ENCODE assay signal across 13 cellular contexts in genomic region chr2:160425394-160425793, GRCh38.
DNase-seq lines count a peak whose midpoint lies in the region; ATAC-seq and TF ChIP-seq lines count a peak whose summit lies in the region.
"Had no signal": no experiment of that assay in that cellular context is flagged by ENCODE, and none has a peak within 500 bp of the region (broad histone marks: within the 10 kb centered on the region; RNA-seq: fewer than 3 reads in every experiment).

No MANE protein-coding gene starts in this region.

- H3K27me3 ChIP-seq in left lung (no peaks in the 10 kb centered on the region), stomach (no peaks in the 10 kb centered on the region), gastrocnemius medialis (no peaks in the 10 kb centered on the region), body of pancreas (no peaks in the 10 kb centered on the region)
- H3K27me3 ChIP-seq: adrenal gland had no signal

- no peaks in the 10 kb centered on the region for H3K27me3 Mint-ChIP-seq in activated CD8-positive, alpha-beta T cell treated with anti-CD3 and anti-CD28 coated beads for 36 hours
- H3K27me3 Mint-ChIP-seq in activated CD8-positive, alpha-beta T cell treated with anti-CD3 and anti-CD28 coated beads, Interleukin-2, amount 10 ng/mL, durations not matched to agents 7 days and 5 days (ENCODE audit: low read depth) = no peaks in the 10 kb centered on the region
- H3K27me3 Mint-ChIP-seq in activated T-helper 17 cell treated with anti-CD3 and anti-CD28 coated beads, Interleukin-2, amount 50 U/mL, for 72 hours = no peaks in the 10 kb centered on the region

- no peak for TF ChIP-seq CTCF in activated CD8-positive, alpha-beta T cell treated with anti-CD3 and anti-CD28 coated beads for 36 hours (IDR thresholded peaks at IDR 0.05)
- TF ChIP-seq CTCF in left lung (IDR thresholded peaks at IDR 0.05) (no peak), stomach (IDR thresholded peaks at IDR 0.05) (no peak), gastrocnemius medialis (IDR thresholded peaks at IDR 0.05 in 4 of 5, conservative IDR thresholded peaks at IDR 0.05 in 1 of 5) (no peak), body of pancreas (IDR thresholded peaks at IDR 0.05) (no peak)

- peaks cover 16 to 54% of the 10 kb centered on the region in 2 donors for H3K4me1 ChIP-seq in left lung
- peaks cover 2 to 34% (median 19%) of the 10 kb centered on the region in 4 donors for H3K4me1 ChIP-seq in stomach
- peaks cover 36% of the 10 kb centered on the region in 2 donors for H3K4me1 ChIP-seq in gastrocnemius medialis
- no peaks in the 10 kb centered on the region for H3K4me1 ChIP-seq in body of pancreas

- no peak overlapping the region for H3K27ac Mint-ChIP-seq in activated CD8-positive, alpha-beta T cell treated with anti-CD3 and anti-CD28 coated beads for 36 hours
- no peak overlapping the region for H3K27ac Mint-ChIP-seq in activated CD8-positive, alpha-beta T cell treated with anti-CD3 and anti-CD28 coated beads, Interleukin-2, amount 10 ng/mL, durations not matched to agents 7 days and 5 days
- H3K27ac Mint-ChIP-seq in activated T-helper 17 cell treated with anti-CD3 and anti-CD28 coated beads, Interleukin-2, amount 50 U/mL, for 72 hours = peak overlapping the region; percentile 10

- intact Hi-C loops in activated CD8-positive, alpha-beta T cell treated with anti-CD3 and anti-CD28 coated beads for 36 hours (cut with micrococcal nuclease) = loop anchor here (5.0 kb wide), 1 partner anchor 67 kb away; the partner anchor contains the start of gene RBMS1
- intact Hi-C loops in left lung (cut with DNase I) (no loop called here), stomach (cut with DNase I; ENCODE audit: low total_unique reads) (no loop called here), gastrocnemius medialis (cut with DNase I; ENCODE audit: low total_unique reads) (loop anchor here (10.0 kb wide), 1 partner anchor 549 kb away; no protein-coding TSS in a partner anchor), body of pancreas (cut with DNase I) (no loop called here)

- no peak for TF ChIP-seq POLR2A in stomach (IDR thresholded peaks at IDR 0.05)
- TF ChIP-seq POLR2A in gastrocnemius medialis (IDR thresholded peaks at IDR 0.05) = no peak
- no peak for TF ChIP-seq POLR2A in body of pancreas (IDR thresholded peaks at IDR 0.05)

- WGBS in stomach, 5 donors = 52 to 78% (median 70%) methylated on average over 2 of the region's 2 CpGs
- 76 to 93% methylated on average over 2 of the region's 2 CpGs for WGBS in body of pancreas, 2 donors

- peaks cover 9% of the 10 kb centered on the region for H3K36me3 Mint-ChIP-seq in activated CD8-positive, alpha-beta T cell treated with anti-CD3 and anti-CD28 coated beads for 36 hours (ENCODE audit: low read depth)
- H3K36me3 Mint-ChIP-seq in activated CD8-positive, alpha-beta T cell treated with anti-CD3 and anti-CD28 coated beads, Interleukin-2, amount 10 ng/mL, durations not matched to agents 7 days and 5 days (ENCODE audit: low read depth) = peaks cover 52% of the 10 kb centered on the region
- peaks cover 25% of the 10 kb centered on the region for H3K36me3 Mint-ChIP-seq in activated T-helper 17 cell treated with anti-CD3 and anti-CD28 coated beads, Interleukin-2, amount 50 U/mL, for 72 hours (ENCODE audit: low read depth)

- no peak overlapping the region for H3K4me3 Mint-ChIP-seq in activated CD8-positive, alpha-beta T cell treated with anti-CD3 and anti-CD28 coated beads for 36 hours
- H3K4me3 Mint-ChIP-seq in activated CD8-positive, alpha-beta T cell treated with anti-CD3 and anti-CD28 coated beads, Interleukin-2, amount 10 ng/mL, durations not matched to agents 7 days and 5 days = no peak overlapping the region
- H3K4me3 Mint-ChIP-seq in activated T-helper 17 cell treated with anti-CD3 and anti-CD28 coated beads, Interleukin-2, amount 50 U/mL, for 72 hours = peak overlapping the region; percentile 41

- CTCF ChIA-PET in activated CD8-positive, alpha-beta T cell treated with anti-CD3 and anti-CD28 coated beads for 36 hours (lab: Charles Lee) = no interaction called here
- CTCF ChIA-PET in activated CD8-positive, alpha-beta T cell treated with anti-CD3 and anti-CD28 coated beads, Interleukin-2, amount 10 ng/mL, durations not matched to agents 7 days and 5 days (lab: Charles Lee) = no interaction called here

- H3K27ac ChIP-seq in left lung = peak overlapping the region; percentile 55 to 58
- peak overlapping the region in 3 of 5 donors; percentile 2 to 74 (median 41) for H3K27ac ChIP-seq in stomach
- no peak overlapping the region for H3K27ac ChIP-seq in gastrocnemius medialis
- no peak overlapping the region for H3K27ac ChIP-seq in body of pancreas

- DNase-seq in activated CD8-positive, alpha-beta T cell treated with anti-CD3 and anti-CD28 coated beads for 36 hours = no peak
- no peak for DNase-seq in activated CD8-positive, alpha-beta T cell treated with anti-CD3 and anti-CD28 coated beads, Interleukin-2, amount 10 ng/mL, durations not matched to agents 7 days and 5 days
- DNase-seq in left lung = no peak
- DNase-seq in stomach = no peak
- DNase-seq in stimulated activated CD4-positive, alpha-beta T cell treated with anti-CD3 and anti-CD28 coated beads, Interleukin-12 subunit alpha, Interleukin-12 subunit beta, amount 100 ng/mL, for 4 hours = no peak
- no peak for DNase-seq in gastrocnemius medialis
- no peak for DNase-seq in body of pancreas
- DNase-seq: adrenal gland, GOT3, left cardiac atrium, NCI-H146, retina had no signal

- H3K9me3 ChIP-seq in left lung = peaks cover 0 to 5% of the 10 kb centered on the region in 2 donors
- peaks cover 0 to 8% (median 4%) of the 10 kb centered on the region in 4 donors for H3K9me3 ChIP-seq in stomach
- H3K9me3 ChIP-seq in gastrocnemius medialis = peaks cover 0 to 4% (median 0%) of the 10 kb centered on the region in 3 donors
- peaks cover 0 to 5% (median 0%) of the 10 kb centered on the region in 3 donors for H3K9me3 ChIP-seq in body of pancreas
- H3K9me3 ChIP-seq: adrenal gland had no signal

- no peak for TF ChIP-seq EP300 in stomach (IDR thresholded peaks at IDR 0.05)

- peaks cover 66% of the 10 kb centered on the region for H3K4me1 Mint-ChIP-seq in activated CD8-positive, alpha-beta T cell treated with anti-CD3 and anti-CD28 coated beads for 36 hours (ENCODE audit: low read depth)
- peaks cover 74% of the 10 kb centered on the region for H3K4me1 Mint-ChIP-seq in activated CD8-positive, alpha-beta T cell treated with anti-CD3 and anti-CD28 coated beads, Interleukin-2, amount 10 ng/mL, durations not matched to agents 7 days and 5 days (ENCODE audit: low read depth)
- H3K4me1 Mint-ChIP-seq in activated T-helper 17 cell treated with anti-CD3 and anti-CD28 coated beads, Interleukin-2, amount 50 U/mL, for 72 hours = peaks cover 48% of the 10 kb centered on the region

- POLR2A ChIA-PET in activated CD8-positive, alpha-beta T cell treated with anti-CD3 and anti-CD28 coated beads for 36 hours (lab: Charles Lee) = interaction anchor here (1.0 kb wide), 1 partner anchor 155 kb away, joined by 4 read pairs; no protein-coding TSS in a partner anchor
- POLR2A ChIA-PET in activated CD8-positive, alpha-beta T cell treated with anti-CD3 and anti-CD28 coated beads, Interleukin-2, amount 10 ng/mL, durations not matched to agents 7 days and 5 days (lab: Charles Lee) = no interaction called here

- H3K4me3 ChIP-seq in left lung (no peak overlapping the region), stomach (no peak overlapping the region), gastrocnemius medialis (no peak overlapping the region), body of pancreas (no peak overlapping the region)
- H3K4me3 ChIP-seq: adrenal gland had no signal

- in situ Hi-C loops in gastrocnemius medialis (cut with MboI; ENCODE audit: low sequenced_read_pairs in 4 of 4) = loop anchor here in 2 of 4 donors (10.0 to 25.0 kb wide), 2 partner anchors 537 to 569 kb away; no protein-coding TSS in a partner anchor

- H3K36me3 ChIP-seq in left lung (no peaks in the 10 kb centered on the region), stomach (peaks cover 0 to 4% (median 0%) of the 10 kb centered on the region in 4 donors), gastrocnemius medialis (no peaks in the 10 kb centered on the region), body of pancreas (replicated peaks in 1 of 2; ENCODE audit: insufficient read depth in 1 of 2, low read depth in 2 of 2) (no peaks in the 10 kb centered on the region)
- H3K36me3 ChIP-seq: adrenal gland had no signal

- peak; percentile 25 for ATAC-seq in activated CD8-positive, alpha-beta T cell treated with anti-CD3 and anti-CD28 coated beads for 36 hours
- ATAC-seq in activated CD8-positive, alpha-beta T cell treated with anti-CD3 and anti-CD28 coated beads, Interleukin-2, amount 10 ng/mL, durations not matched to agents 7 days and 5 days = no peak
- peak; percentile 64 for ATAC-seq in activated T-helper 17 cell treated with anti-CD3 and anti-CD28 coated beads, Interleukin-2, amount 50 U/mL, for 72 hours (replicated peaks)
- ATAC-seq in left lung (peak; percentile 51), gastrocnemius medialis (no peak), body of pancreas (no peak)

- peaks cover 8% of the 10 kb centered on the region for H3K9me3 Mint-ChIP-seq in activated CD8-positive, alpha-beta T cell treated with anti-CD3 and anti-CD28 coated beads for 36 hours
- peaks cover 7% of the 10 kb centered on the region for H3K9me3 Mint-ChIP-seq in activated CD8-positive, alpha-beta T cell treated with anti-CD3 and anti-CD28 coated beads, Interleukin-2, amount 10 ng/mL, durations not matched to agents 7 days and 5 days (ENCODE audit: insufficient read depth)
- peaks cover 4% of the 10 kb centered on the region for H3K9me3 Mint-ChIP-seq in activated T-helper 17 cell treated with anti-CD3 and anti-CD28 coated beads, Interleukin-2, amount 50 U/mL, for 72 hours

Comparison
In these comparisons a context has a peak if more than half of its experiments do, and no peak if none do; other contexts are left out.
1. ATAC-seq: peak in activated CD8-positive, alpha-beta T cell treated with anti-CD3 and anti-CD28 coated beads for 36 hours (single experiment), activated T-helper 17 cell treated with anti-CD3 and anti-CD28 coated beads, Interleukin-2, amount 50 U/mL, for 72 hours (single experiment) and left lung (single experiment); none in activated CD8-positive, alpha-beta T cell treated with anti-CD3 and anti-CD28 coated beads, Interleukin-2, amount 10 ng/mL, durations not matched to agents 7 days and 5 days (single experiment), gastrocnemius medialis (0 of 2) and body of pancreas (single experiment).
2. H3K27ac ChIP-seq: peak in left lung (2 of 2) and stomach (3 of 5); none in gastrocnemius medialis (0 of 4) and body of pancreas (0 of 4).
3. intact Hi-C loops: an anchor here in activated CD8-positive, alpha-beta T cell treated with anti-CD3 and anti-CD28 coated beads for 36 hours (5.0 kb wide) and gastrocnemius medialis (10.0 kb wide); none called in left lung, stomach and body of pancreas.